In genomic region chr6:152635949-152636674, GRCh38 we compare ENCODE assay signal across 8 cellular contexts. TPM values are rescaled to one million over a fixed set of nuclear protein-coding genes. Genes with fewer than 3 reads are reported as not detected.
DNase-seq lines count a peak whose midpoint lies in the region; ATAC-seq and TF ChIP-seq lines count a peak whose summit lies in the region.

No MANE protein-coding gene starts in this region.

- ATAC-seq in activated CD8-positive, alpha-beta memory T cell treated with anti-CD3 and anti-CD28 coated beads, Interleukin-2, amount 10 ng/mL, durations not matched to agents 7 days and 5 days = peak; percentile 38
- ATAC-seq in effector memory CD8-positive, alpha-beta T cell (replicated peaks) = peak; percentile 53
- ATAC-seq in lung (ENCODE audit: insufficient read depth, low FRiP score) (no peak), GM21786 (IDR thresholded peaks at IDR 0.05; ENCODE audit: unreplicated experiment) (no peak)

- TF ChIP-seq CTCF in lung (IDR thresholded peaks at IDR 0.05; ENCODE audit: control extremely low read depth, extremely low read depth) (no peak), suprapubic skin (IDR thresholded peaks at IDR 0.05) (no peak), RWPE1 (conservative IDR thresholded peaks at IDR 0.05; ENCODE audit: low read depth) (no peak)

- H3K27me3 ChIP-seq in lung (ENCODE audit: control insufficient read depth, insufficient read depth) (no peaks in the 10 kb centered on the region), suprapubic skin (peaks cover 8% of the 10 kb centered on the region)

- TF ChIP-seq POLR2A in suprapubic skin (IDR thresholded peaks at IDR 0.05) = no peak

- POLR2A ChIA-PET in RWPE1 (lab: Yijun Ruan, JAX; ENCODE audit: low non-redundant PET) = no interaction called here

- H3K27ac Mint-ChIP-seq in activated CD8-positive, alpha-beta memory T cell treated with anti-CD3 and anti-CD28 coated beads, Interleukin-2, amount 10 ng/mL, durations not matched to agents 7 days and 5 days = peak overlapping the region; percentile 60
- peak overlapping the region; percentile 90 to 97 for H3K27ac Mint-ChIP-seq in effector memory CD8-positive, alpha-beta T cell

- WGBS in lung, 2 donors = 7 to 8% methylated on average over 27 of the region's 27 CpGs
- WGBS in suprapubic skin = 4% methylated on average over 27 of the region's 27 CpGs

- TF ChIP-seq EP300 in suprapubic skin (IDR thresholded peaks at IDR 0.05) = no peak

- H3K36me3 Mint-ChIP-seq in activated CD8-positive, alpha-beta memory T cell treated with anti-CD3 and anti-CD28 coated beads, Interleukin-2, amount 10 ng/mL, durations not matched to agents 7 days and 5 days = no peaks in the 10 kb centered on the region
- no peaks in the 10 kb centered on the region for H3K36me3 Mint-ChIP-seq in effector memory CD8-positive, alpha-beta T cell (ENCODE audit: insufficient read depth)

- no peak for DNase-seq in activated CD8-positive, alpha-beta memory T cell treated with anti-CD3 and anti-CD28 coated beads, Interleukin-2, amount 10 ng/mL, durations not matched to agents 7 days and 5 days
- no peak for DNase-seq in activated CD8-positive, alpha-beta memory T cell treated with anti-CD3 and anti-CD28 coated beads, Interleukin-2, amount 50 U/mL, for 4 hours
- peak; percentile 32 for DNase-seq in NCI-H69 (lab: John Stamatoyannopoulos, UW)
- DNase-seq in effector memory CD8-positive, alpha-beta T cell = peak; percentile 3 to 50 (median 21)
- DNase-seq in lung (ENCODE audit: low spot score) = no peak
- DNase-seq in suprapubic skin (ENCODE audit: low spot score in 2 of 2) = no peak
- no peak for DNase-seq in RWPE1 (ENCODE audit: low spot score)

- H3K27me3 Mint-ChIP-seq in activated CD8-positive, alpha-beta memory T cell treated with anti-CD3 and anti-CD28 coated beads, Interleukin-2, amount 10 ng/mL, durations not matched to agents 7 days and 5 days = peaks cover 45% of the 10 kb centered on the region
- peaks cover 0 to 9% of the 10 kb centered on the region in 2 donors for H3K27me3 Mint-ChIP-seq in effector memory CD8-positive, alpha-beta T cell

- H3K9me3 Mint-ChIP-seq in activated CD8-positive, alpha-beta memory T cell treated with anti-CD3 and anti-CD28 coated beads, Interleukin-2, amount 10 ng/mL, durations not matched to agents 7 days and 5 days (ENCODE audit: low read depth) = no peaks in the 10 kb centered on the region
- no peaks in the 10 kb centered on the region for H3K9me3 Mint-ChIP-seq in effector memory CD8-positive, alpha-beta T cell

- H3K4me1 Mint-ChIP-seq in activated CD8-positive, alpha-beta memory T cell treated with anti-CD3 and anti-CD28 coated beads, Interleukin-2, amount 10 ng/mL, durations not matched to agents 7 days and 5 days = peaks cover 24% of the 10 kb centered on the region
- peaks cover 51 to 64% of the 10 kb centered on the region in 2 donors for H3K4me1 Mint-ChIP-seq in effector memory CD8-positive, alpha-beta T cell (ENCODE audit: low read depth in 2 of 2)

- peak overlapping the region; percentile 25 to 77 for H3K27ac ChIP-seq in lung (ENCODE audit: low read depth in 1 of 2, low read length in 1 of 2)
- peak overlapping the region; percentile 17 for H3K27ac ChIP-seq in suprapubic skin
- H3K27ac ChIP-seq in RWPE1 = no peak overlapping the region

- H3K4me3 Mint-ChIP-seq in activated CD8-positive, alpha-beta memory T cell treated with anti-CD3 and anti-CD28 coated beads, Interleukin-2, amount 10 ng/mL, durations not matched to agents 7 days and 5 days = peak overlapping the region; percentile 72
- peak overlapping the region; percentile 93 to 98 for H3K4me3 Mint-ChIP-seq in effector memory CD8-positive, alpha-beta T cell

- H3K36me3 ChIP-seq in lung (ENCODE audit: control insufficient read depth in 2 of 2, insufficient read depth in 2 of 2, low read length in 2 of 2) (no peaks in the 10 kb centered on the region), suprapubic skin (no peaks in the 10 kb centered on the region)

- CTCF ChIA-PET in activated CD8-positive, alpha-beta memory T cell treated with anti-CD3 and anti-CD28 coated beads, Interleukin-2, amount 10 ng/mL, durations not matched to agents 7 days and 5 days (lab: Charles Lee) = no interaction called here
- CTCF ChIA-PET in RWPE1 (lab: Yijun Ruan, JAX) = no interaction called here

- peak overlapping the region; percentile 52 for H3K4me3 ChIP-seq in lung
- H3K4me3 ChIP-seq in suprapubic skin = peak overlapping the region; percentile 59

- no peaks in the 10 kb centered on the region for H3K9me3 ChIP-seq in lung (ENCODE audit: control insufficient read depth in 2 of 2, insufficient read depth in 1 of 2, low read length in 1 of 2)
- no peaks in the 10 kb centered on the region for H3K9me3 ChIP-seq in suprapubic skin

- H3K4me1 ChIP-seq in lung (ENCODE audit: control insufficient read depth in 2 of 2, insufficient read depth in 2 of 2, low read length in 2 of 2) (peaks cover 0 to 6% of the 10 kb centered on the region in 2 donors), suprapubic skin (peaks cover 19% of the 10 kb centered on the region)

RNA-seq across cellular contexts. Expression of gene SYNE1, which starts 1.1 kb away (rescaled TPM):
- total RNA-seq in activated CD8-positive, alpha-beta memory T cell treated with anti-CD3 and anti-CD28 coated beads, Interleukin-2, amount 10 ng/mL, durations not matched to agents 7 days and 5 days = 10 to 100 TPM; 58.5 to 76.6 TPM
- total RNA-seq in lung (100 to 1,000 TPM; 206 to 352 TPM), suprapubic skin (100 to 1,000 TPM; 105 to 184 (median 132) TPM)
- polyA plus RNA-seq in lung = 10 to 100 TPM; 26.4 to 56.5 TPM

Comparison
In these comparisons a context has a peak if more than half of its experiments do, and no peak if none do; other contexts are left out.
1. ATAC-seq: peak in activated CD8-positive, alpha-beta memory T cell treated with anti-CD3 and anti-CD28 coated beads, Interleukin-2, amount 10 ng/mL, durations not matched to agents 7 days and 5 days (single experiment) and effector memory CD8-positive, alpha-beta T cell (single experiment); none in lung (single experiment) and GM21786 (single experiment).
2. DNase-seq: peak in NCI-H69 (single experiment) and effector memory CD8-positive, alpha-beta T cell (3 of 3); none in activated CD8-positive, alpha-beta memory T cell treated with anti-CD3 and anti-CD28 coated beads, Interleukin-2, amount 10 ng/mL, durations not matched to agents 7 days and 5 days (single experiment), activated CD8-positive, alpha-beta memory T cell treated with anti-CD3 and anti-CD28 coated beads, Interleukin-2, amount 50 U/mL, for 4 hours (single experiment), lung (single experiment), suprapubic skin (0 of 2) and RWPE1 (single experiment).